In genomic region chr7:124031919-124032318, GRCh38 we compare ENCODE assay signal across 8 cellular contexts. TPM values are rescaled to one million over a fixed set of nuclear protein-coding genes. Genes with fewer than 3 reads are reported as not detected.
DNase-seq lines count a peak whose midpoint lies in the region; ATAC-seq and TF ChIP-seq lines count a peak whose summit lies in the region.

No MANE protein-coding gene starts in this region.

- no peak for DNase-seq in CD4-positive, alpha-beta memory T cell
- DNase-seq in caudate nucleus (lab: John Stamatoyannopoulos, UW): peak in 17 of 61 donors; percentile 3 to 71 (median 41)
- DNase-seq in SHP77 treated with DMSO at 0.1 percent for 48 hours (lab: John Stamatoyannopoulos, UW): no peak
- no peak for DNase-seq in PC-9
- no peak for DNase-seq in MG63

- no peaks in the 10 kb centered on the region for H3K79me2 ChIP-seq in PC-9 (ENCODE audit: low read depth)

- no peaks in the 10 kb centered on the region for H3K4me1 ChIP-seq in CD4-positive, alpha-beta memory T cell (ENCODE audit: insufficient read depth, low read length)
- H3K4me1 ChIP-seq in PC-9 (replicated peaks; ENCODE audit: insufficient read depth): no peaks in the 10 kb centered on the region

- peaks cover 6% of the 10 kb centered on the region for H3K27me3 ChIP-seq in CD4-positive, alpha-beta memory T cell (ENCODE audit: insufficient read depth, low read length)
- no peaks in the 10 kb centered on the region for H3K27me3 ChIP-seq in PC-9 (ENCODE audit: insufficient read depth, low read depth)
- H3K27me3 ChIP-seq in MG63: peaks cover 4% of the 10 kb centered on the region

- ATAC-seq in HG02759 (IDR thresholded peaks at IDR 0.05; ENCODE audit: unreplicated experiment) (peak; percentile 6), GM21529 (IDR thresholded peaks at IDR 0.05; ENCODE audit: unreplicated experiment) (no peak)

- H3K9me2 ChIP-seq in PC-9 (ENCODE audit: insufficient read depth): no peaks in the 10 kb centered on the region

- H3K36me3 Mint-ChIP-seq in CD4-positive, alpha-beta memory T cell: no peaks in the 10 kb centered on the region
- H3K36me3 Mint-ChIP-seq in nephron (ENCODE audit: low read depth): no peaks in the 10 kb centered on the region

- H3K27ac Mint-ChIP-seq in CD4-positive, alpha-beta memory T cell: no peak overlapping the region
- H3K27ac Mint-ChIP-seq in nephron: no peak overlapping the region

- POLR2A ChIA-PET in CD4-positive, alpha-beta memory T cell (lab: Charles Lee; ENCODE audit: partially characterized antibody): no interaction called here
- POLR2A ChIA-PET in PC-9 (lab: Charles Lee; ENCODE audit: unreplicated experiment): no interaction called here

- no peaks in the 10 kb centered on the region for H4K20me1 ChIP-seq in PC-9 (ENCODE audit: insufficient read depth)

- H3K9me3 ChIP-seq in CD4-positive, alpha-beta memory T cell (ENCODE audit: control insufficient read depth in 1 of 2, low read length in 2 of 2): no peaks in the 10 kb centered on the region
- H3K9me3 ChIP-seq in PC-9 (ENCODE audit: insufficient read depth, low read depth) (no peaks in the 10 kb centered on the region), MG63 (no peaks in the 10 kb centered on the region)

- TF ChIP-seq CTCF in nephron (IDR thresholded peaks at IDR 0.05; ENCODE audit: unreplicated experiment in 3 of 3) (no peak), PC-9 (conservative IDR thresholded peaks at IDR 0.05) (no peak)

- H3K36me3 ChIP-seq in CD4-positive, alpha-beta memory T cell (ENCODE audit: insufficient read depth, low read length): no peaks in the 10 kb centered on the region
- H3K36me3 ChIP-seq in PC-9 (ENCODE audit: low read depth): no peaks in the 10 kb centered on the region
- no peaks in the 10 kb centered on the region for H3K36me3 ChIP-seq in MG63

- H3K27me3 Mint-ChIP-seq in CD4-positive, alpha-beta memory T cell: peaks cover 37 to 38% of the 10 kb centered on the region in 2 donors
- H3K27me3 Mint-ChIP-seq in nephron (ENCODE audit: low read depth): peaks cover 80% of the 10 kb centered on the region

- peaks cover 0 to 12% (median under 1%) of the 10 kb centered on the region in 8 donors for H3K9me3 Mint-ChIP-seq in CD4-positive, alpha-beta memory T cell
- H3K9me3 Mint-ChIP-seq in nephron: no peaks in the 10 kb centered on the region

- H3K4me2 ChIP-seq in PC-9: no peak overlapping the region

- no peak overlapping the region for H2AFZ ChIP-seq in PC-9

- peak overlapping the region in 6 of 8 donors; percentile 49 to 85 (median 72) for H3K4me3 Mint-ChIP-seq in CD4-positive, alpha-beta memory T cell
- peak overlapping the region; percentile 89 to 91 (median 90) for H3K4me3 Mint-ChIP-seq in nephron

- no TSS peak for BruUV-seq in PC-9 (replicated peaks; lab: Mats Ljungman, UMichigan)

- no peak overlapping the region for H3K27ac ChIP-seq in CD4-positive, alpha-beta memory T cell (ENCODE audit: low read depth, low read length)
- H3K27ac ChIP-seq in caudate nucleus (ENCODE audit: low read depth, low read length) (peak overlapping the region; percentile 97), PC-9 (no peak overlapping the region)

- H3K4me1 Mint-ChIP-seq in CD4-positive, alpha-beta memory T cell: peaks cover 6 to 15% (median 8%) of the 10 kb centered on the region in 4 donors
- peaks cover 10% of the 10 kb centered on the region for H3K4me1 Mint-ChIP-seq in nephron

- no peak overlapping the region for H3K4me3 ChIP-seq in CD4-positive, alpha-beta memory T cell (ENCODE audit: low read length in 2 of 2)
- H3K4me3 ChIP-seq in PC-9 (no peak overlapping the region), MG63 (no peak overlapping the region; the same call in 1 of the 2 replicates)

- H3F3A ChIP-seq in PC-9 (ENCODE audit: insufficient read depth, low read depth): no peaks in the 10 kb centered on the region

- intact Hi-C loops in CD4-positive, alpha-beta memory T cell (cut with micrococcal nuclease): no loop called here
- intact Hi-C loops in PC-9 (cut with micrococcal nuclease; ENCODE audit: unreplicated experiment): no loop called here

- CTCF ChIA-PET in CD4-positive, alpha-beta memory T cell (lab: Charles Lee; ENCODE audit: partially characterized antibody): no interaction called here
- CTCF ChIA-PET in PC-9 (lab: Charles Lee): interaction anchor here (0.6 kb wide), 1 partner anchor 185 kb away, joined by 5 read pairs; no protein-coding TSS in a partner anchor

RNA-seq across cellular contexts. Expression of gene TMEM229A, which starts 0.9 kb away (rescaled TPM):
- total RNA-seq in CD4-positive, alpha-beta memory T cell: not detected
- not detected for polyA plus RNA-seq in CD4-positive, alpha-beta memory T cell
- total RNA-seq in PC-9 (2021): not detected in 2 replicates
- not detected in 2 replicates for total RNA-seq in MG63 (2014; rRNA removed; shearing (Covaris generic); ENCODE audit: low replicate concordance)
